1 cellular context compared by ENCODE assay signal in genomic region chr10:96814264-96814663, GRCh38.
TF ChIP-seq lines count a peak whose summit lies in the region.

No MANE protein-coding gene starts in this region.

TF ChIP-seq in SK-N-SH, 30 proteins besides CTCF, POLR2A, EP300 and RAD21 (continued from another document):
- no peak for TF ChIP-seq REST (IDR thresholded peaks at IDR 0.05; ENCODE audit: low read depth, low read length)
- no peak for TF ChIP-seq ELF1 (IDR thresholded peaks at IDR 0.05)
- TF ChIP-seq JUND (IDR thresholded peaks at IDR 0.05) = peak; percentile 36; the same call in 1 of the 2 replicates
- TF ChIP-seq MXI1 (IDR thresholded peaks at IDR 0.05; ENCODE audit: low read depth, low read length) = no peak
